Comparison of ENCODE assay signal across 17 cellular contexts in genomic region chr17:81070541-81071246, GRCh38.
"Had no signal": no experiment of that assay in that cellular context is flagged by ENCODE, and none has a peak within 500 bp of the region (broad histone marks: within the 10 kb centered on the region; RNA-seq: fewer than 3 reads in every experiment).

No MANE protein-coding gene starts in this region.

- H3K9me3 Mint-ChIP-seq: activated naive CD8-positive, alpha-beta T cell treated with anti-CD3 and anti-CD28 coated beads for 36 hours; naive thymus-derived CD4-positive, alpha-beta T cell had no signal

- DNase-seq: activated CD4-positive, alpha-beta T cell treated with anti-CD3 and anti-CD28 coated beads, Interleukin-2, amount 50 U/mL, for 1 hour; activated CD8-positive, alpha-beta memory T cell treated with anti-CD3 and anti-CD28 coated beads for 24 hours; activated gamma-delta T cell treated with Interleukin-2 at 50 U/mL for 16 hours; activated naive CD8-positive, alpha-beta T cell treated with anti-CD3 and anti-CD28 coated beads for 36 hours; dermis blood vessel endothelial cell; left colon; mucosa of descending colon; naive thymus-derived CD4-positive, alpha-beta T cell; stimulated activated CD4-positive, alpha-beta T cell treated with anti-CD3 and anti-CD28 coated beads, Interleukin-15, amount 100 ng/mL, for 24 hours; stimulated activated CD4-positive, alpha-beta T cell treated with anti-CD3 and anti-CD28 coated beads, Interleukin-4, amount 100 ng/mL, for 1 hour; stimulated activated naive CD4-positive, alpha-beta T cell; substantia nigra; trophoblast cell had no signal

- H3K9me3 ChIP-seq: ascending aorta, gastroesophageal sphincter, mucosa of descending colon, neutrophil had no signal

- H3K27ac Mint-ChIP-seq: activated naive CD8-positive, alpha-beta T cell treated with anti-CD3 and anti-CD28 coated beads for 36 hours; naive thymus-derived CD4-positive, alpha-beta T cell had no signal

- H3K4me1 ChIP-seq: ascending aorta had no signal

- H3K4me3 Mint-ChIP-seq: activated naive CD8-positive, alpha-beta T cell treated with anti-CD3 and anti-CD28 coated beads for 36 hours; naive thymus-derived CD4-positive, alpha-beta T cell had no signal

- H3K27me3 Mint-ChIP-seq: activated naive CD8-positive, alpha-beta T cell treated with anti-CD3 and anti-CD28 coated beads for 36 hours; naive thymus-derived CD4-positive, alpha-beta T cell had no signal

- H3K4me3 ChIP-seq: ascending aorta, gastroesophageal sphincter, mucosa of descending colon, skin epidermis had no signal

- ATAC-seq: gastroesophageal sphincter; left colon; mucosa of descending colon; naive thymus-derived CD4-positive, alpha-beta T cell had no signal

- H3K27me3 ChIP-seq: ascending aorta, gastroesophageal sphincter, neutrophil had no signal

- H3K27ac ChIP-seq: ascending aorta, gastroesophageal sphincter, neutrophil, skin epidermis had no signal

- H3K36me3 Mint-ChIP-seq: naive thymus-derived CD4-positive, alpha-beta T cell had no signal

- H3K36me3 ChIP-seq: ascending aorta, neutrophil had no signal

- H3K4me1 Mint-ChIP-seq: activated naive CD8-positive, alpha-beta T cell treated with anti-CD3 and anti-CD28 coated beads for 36 hours had no signal
